Comparison of ENCODE assay signal across 22 cellular contexts in the genomic region with DNA sequence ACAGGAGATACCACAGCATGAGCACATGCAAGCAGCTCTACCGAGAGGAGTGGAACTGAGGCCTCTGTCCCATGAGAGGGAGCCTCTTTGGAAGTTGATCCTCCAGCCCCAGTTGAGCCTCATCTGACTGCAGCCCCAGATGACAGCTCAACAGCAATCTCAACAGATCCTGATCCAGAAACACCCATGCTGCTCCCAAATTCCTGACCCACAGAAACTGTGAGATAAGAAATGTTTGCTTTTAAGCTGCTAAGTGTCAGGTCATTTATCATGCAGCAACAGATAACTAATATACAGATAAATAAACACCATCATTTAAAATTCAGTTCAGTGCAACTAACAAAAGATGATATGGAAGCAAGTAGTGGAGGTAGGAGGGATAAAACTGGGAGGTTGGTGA.
"Had no signal": no experiment of that assay in that cellular context is flagged by ENCODE, and none has a peak within 500 bp of the region (broad histone marks: within the 10 kb centered on the region; RNA-seq: fewer than 3 reads in every experiment).

No MANE protein-coding gene starts in this region.

- H3K4me2 ChIP-seq: KMS-11 had no signal

- H3K9me3 ChIP-seq: SJSA1 had no signal

- FAIRE-seq: RCC 7860 had no signal

- H3K4me3 ChIP-seq: SJSA1, SK-N-MC had no signal

- H3K27me3 ChIP-seq: SJSA1 had no signal

- DNase-seq: IMR-90, Kasumi-1, MM.1S, NCI-H1092 treated with DMSO at 0.1 percent for 48 hours, NCI-H1436, NCI-H187, NCI-H2029, NCI-H2081 treated with DMSO at 0.1 percent for 48 hours, NCI-H226, NCI-H446, NCI-H510A, NCI-H524 treated with DMSO at 0.1 percent for 48 hours, NCI-H69, NCI-H774, Right ventricle myocardium superior, RPMI8226, SIG-M5 had no signal

- H3K9ac ChIP-seq: KMS-11 had no signal

- H3K4me1 ChIP-seq: SJSA1 had no signal

- H3K27ac ChIP-seq: HL-60, KMS-11, SJSA1, SK-N-MC had no signal
